Comparison of ENCODE assay signal across 25 cellular contexts in the genomic region with DNA sequence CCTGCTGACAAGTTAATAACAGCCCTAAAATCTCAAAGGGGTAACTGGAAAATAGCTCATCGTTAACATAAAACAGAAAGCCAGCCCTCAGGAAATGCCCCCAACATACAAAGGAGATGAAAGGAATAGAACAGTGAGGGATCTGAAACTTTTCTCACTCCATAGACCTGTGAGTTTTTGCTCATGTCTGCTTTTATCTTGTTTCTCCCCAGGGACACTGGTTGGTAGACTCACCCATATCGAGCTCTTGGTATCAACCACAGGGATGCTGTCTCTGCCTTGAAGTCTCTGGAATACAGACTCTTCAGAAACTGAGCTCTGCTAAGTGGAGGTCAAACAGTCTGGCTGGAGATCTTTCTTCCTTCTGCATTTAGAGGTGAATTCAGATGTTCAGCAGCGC.
DNase-seq lines count a peak whose midpoint lies in the region; ATAC-seq, FAIRE-seq and TF ChIP-seq lines count a peak whose summit lies in the region.
"Had no signal": no experiment of that assay in that cellular context is flagged by ENCODE, and none has a peak within 500 bp of the region (broad histone marks: within the 10 kb centered on the region; RNA-seq: fewer than 3 reads in every experiment).

No MANE protein-coding gene starts in this region.

- H3K4me1 ChIP-seq in BLaER1, result peaks cover 35% of the 10 kb centered on the region
- no peaks in the 10 kb centered on the region for H3K4me1 ChIP-seq in DND-41 (ENCODE audit: insufficient read depth, low read length)
- H3K4me1 ChIP-seq in RWPE2 (ENCODE audit: insufficient read depth, poor library complexity, severe bottlenecking), result peaks cover 7% of the 10 kb centered on the region
- H3K4me1 ChIP-seq in mesendoderm (ENCODE audit: control insufficient read depth, low read depth, low read length), result peaks cover 18% of the 10 kb centered on the region
- H3K4me1 ChIP-seq in small intestine (ENCODE audit: control insufficient read depth in 2 of 2, insufficient read depth in 1 of 2, low read depth in 1 of 2, low read length in 1 of 2), result no peaks in the 10 kb centered on the region
- H3K4me1 ChIP-seq: A549, BE2C, Caco-2 had no signal

- H3K27me3 Mint-ChIP-seq in T-helper 17 cell, result peaks cover 33% of the 10 kb centered on the region

- H4K8ac ChIP-seq in mesendoderm (ENCODE audit: low read depth, low read length), result no peak overlapping the region

- TF ChIP-seq CTCF in DND-41 (IDR thresholded peaks at IDR 0.05; ENCODE audit: borderline replicate concordance, extremely low read depth, low read length, poor library complexity, severe bottlenecking) (no peak), RWPE2 (IDR thresholded peaks at IDR 0.05; ENCODE audit: poor library complexity, severe bottlenecking) (no peak)

- H3K4me1 Mint-ChIP-seq in T-helper 17 cell, result peaks cover 3% of the 10 kb centered on the region
- H3K4me1 Mint-ChIP-seq: CD4-positive, CD25-positive, alpha-beta regulatory T cell had no signal

- no peak for FAIRE-seq in small intestine (lab: Jason Lieb, UNC)
- FAIRE-seq: A549, GM12878, GM19239, H1 had no signal

- H3K4me2 ChIP-seq in BLaER1 (peak overlapping the region; percentile 62), DND-41 (ENCODE audit: insufficient read depth, low read length) (no peak overlapping the region), mesendoderm (ENCODE audit: low read length) (no peak overlapping the region)
- H3K4me2 ChIP-seq: A549 had no signal

- ATAC-seq in DND-41 (ENCODE audit: insufficient read depth, low read depth) (peak; percentile 75), RWPE2 (ENCODE audit: low read depth) (no peak), T-helper 17 cell (no peak)
- ATAC-seq: A549; CD8-positive, alpha-beta T cell; GM12878 had no signal

- peak; percentile 8 for DNase-seq in DND-41
- DNase-seq in RWPE2 (ENCODE audit: low spot score), result no peak
- DNase-seq in mesendoderm, result peak; percentile 66
- DNase-seq in T-helper 17 cell, result no peak
- DNase-seq in small intestine, result no peak
- no peak for DNase-seq in NCI-H1436 treated with DMSO at 0.1 percent for 48 hours (lab: John Stamatoyannopoulos, UW)
- DNase-seq: 8988T; ACHN; AML-193; BE2C; Caco-2; CD4-positive, CD25-positive, alpha-beta regulatory T cell; CD8-positive, alpha-beta T cell; DMS153; EL; GDM1; GM23248; H7; HCEC 1CT had no signal

- H3K9ac ChIP-seq in BLaER1, result no peak overlapping the region
- H3K9ac ChIP-seq in DND-41 (ENCODE audit: low read depth, low read length), result no peak overlapping the region
- H3K9ac ChIP-seq in mesendoderm (ENCODE audit: low read length), result peak overlapping the region; percentile 43
- H3K9ac ChIP-seq: GM23248 had no signal

- no peak overlapping the region for H2BK120ac ChIP-seq in mesendoderm (ENCODE audit: low read depth, low read length)

- no peak overlapping the region for H2AK5ac ChIP-seq in mesendoderm (ENCODE audit: low read length)

- no peaks in the 10 kb centered on the region for H4K20me1 ChIP-seq in BLaER1
- H4K20me1 ChIP-seq in DND-41 (ENCODE audit: insufficient read depth, low read length), result no peaks in the 10 kb centered on the region

- H3K36me3 Mint-ChIP-seq in T-helper 17 cell (ENCODE audit: low read depth), result no peaks in the 10 kb centered on the region
- H3K36me3 Mint-ChIP-seq: CD4-positive, CD25-positive, alpha-beta regulatory T cell; CD8-positive, alpha-beta T cell had no signal

- H3K9me3 ChIP-seq in BLaER1 (peaks cover 14% of the 10 kb centered on the region), DND-41 (ENCODE audit: insufficient read depth, low read length, severe bottlenecking) (no peaks in the 10 kb centered on the region), RWPE2 (ENCODE audit: severe bottlenecking) (no peaks in the 10 kb centered on the region), T-helper 17 cell (ENCODE audit: control insufficient read depth, low read length, poor library complexity, severe bottlenecking) (no peaks in the 10 kb centered on the region), small intestine (ENCODE audit: control insufficient read depth, low read depth) (no peaks in the 10 kb centered on the region)
- H3K9me3 ChIP-seq: BE2C had no signal

- no peak overlapping the region for H2BK15ac ChIP-seq in mesendoderm (replicated peaks; ENCODE audit: low read depth)

- H3K79me1 ChIP-seq in mesendoderm (ENCODE audit: low read length), result no peaks in the 10 kb centered on the region

- H3K27me3 ChIP-seq in BLaER1 (no peaks in the 10 kb centered on the region), DND-41 (ENCODE audit: insufficient read depth, low read length, poor library complexity) (no peaks in the 10 kb centered on the region), RWPE2 (ENCODE audit: insufficient read depth, poor library complexity, severe bottlenecking) (no peaks in the 10 kb centered on the region), mesendoderm (ENCODE audit: insufficient read depth, low read length, poor library complexity) (no peaks in the 10 kb centered on the region), small intestine (ENCODE audit: control insufficient read depth in 2 of 2, insufficient read depth in 2 of 2, low read length in 2 of 2) (no peaks in the 10 kb centered on the region)
- H3K27me3 ChIP-seq: BE2C had no signal

- no peak overlapping the region for H3K27ac Mint-ChIP-seq in T-helper 17 cell
- H3K27ac Mint-ChIP-seq: CD4-positive, CD25-positive, alpha-beta regulatory T cell; CD8-positive, alpha-beta T cell had no signal

- H2AFZ ChIP-seq in DND-41 (ENCODE audit: low read depth, low read length), result no peak overlapping the region
- H2AFZ ChIP-seq: GM23248 had no signal

- H3K23ac ChIP-seq in mesendoderm (ENCODE audit: low read length), result no peak overlapping the region

- WGBS in mesendoderm (ENCODE audit: extremely low coverage, insufficient coverage, low lambda C conversion rate), result no CpG with 5 or more reads among the region's 3 CpGs
- 80 to 92% (median 90%) methylated on average over 3 of the region's 3 CpGs for WGBS in small intestine, 3 donors

- H3K27ac ChIP-seq in BLaER1, result no peak overlapping the region
- H3K27ac ChIP-seq in DND-41 (ENCODE audit: low read length), result no peak overlapping the region
- peak overlapping the region; percentile 87 for H3K27ac ChIP-seq in RWPE2 (ENCODE audit: poor library complexity, severe bottlenecking)
- H3K27ac ChIP-seq in mesendoderm (ENCODE audit: low read depth, low read length), result peak overlapping the region; percentile 51
- no peak overlapping the region for H3K27ac ChIP-seq in small intestine (ENCODE audit: low read depth in 1 of 2, low read length in 1 of 2)
- H3K27ac ChIP-seq: A549, C4-2B, GM23248 had no signal

- no peak overlapping the region for H3K4me3 ChIP-seq in BLaER1
- H3K4me3 ChIP-seq in DND-41 (ENCODE audit: low read depth in 1 of 2, low read length in 2 of 2), result no peak overlapping the region
- H3K4me3 ChIP-seq in RWPE2 (ENCODE audit: severe bottlenecking), result no peak overlapping the region
- no peak overlapping the region for H3K4me3 ChIP-seq in mesendoderm (ENCODE audit: low read length)
- H3K4me3 ChIP-seq in small intestine (ENCODE audit: low read depth in 1 of 2, low read length in 2 of 2), result no peak overlapping the region
- H3K4me3 ChIP-seq: A549, GM12878, GM23248 had no signal

- H3K36me3 ChIP-seq in BLaER1 (no peaks in the 10 kb centered on the region), DND-41 (ENCODE audit: insufficient read depth, low read length) (no peaks in the 10 kb centered on the region), RWPE2 (ENCODE audit: low read depth) (no peaks in the 10 kb centered on the region), mesendoderm (ENCODE audit: control insufficient read depth, insufficient read depth, low read length) (no peaks in the 10 kb centered on the region), small intestine (ENCODE audit: control insufficient read depth in 2 of 2, insufficient read depth in 2 of 2, low read length in 2 of 2) (no peaks in the 10 kb centered on the region)
- H3K36me3 ChIP-seq: BE2C had no signal

- H3K4me3 Mint-ChIP-seq in T-helper 17 cell, result no peak overlapping the region
- H3K4me3 Mint-ChIP-seq: CD4-positive, CD25-positive, alpha-beta regulatory T cell; CD8-positive, alpha-beta T cell had no signal

- H3K18ac ChIP-seq in mesendoderm (ENCODE audit: low read length), result peak overlapping the region; percentile 52

- peak overlapping the region; percentile 11 for H3K4ac ChIP-seq in mesendoderm (ENCODE audit: low read depth, low read length)

- H2BK5ac ChIP-seq in mesendoderm (ENCODE audit: low read length), result peak overlapping the region; percentile 75

- H3K56ac ChIP-seq in mesendoderm (ENCODE audit: low read length), result peak overlapping the region; percentile 66

- H3K79me2 ChIP-seq in DND-41 (ENCODE audit: insufficient read depth, low read length), result no peaks in the 10 kb centered on the region
- no peaks in the 10 kb centered on the region for H3K79me2 ChIP-seq in mesendoderm (ENCODE audit: control insufficient read depth, insufficient read depth, low read length)

- no peak overlapping the region for H4K5ac ChIP-seq in mesendoderm (ENCODE audit: low read length)

Comparison
In these comparisons a context has a peak if more than half of its experiments do, and no peak if none do; other contexts are left out.
1. H3K27ac ChIP-seq: peak in RWPE2 (single experiment) and mesendoderm (single experiment); none in BLaER1 (single experiment), DND-41 (single experiment) and small intestine (0 of 2).
2. DNase-seq: peak in DND-41 (single experiment) and mesendoderm (single experiment); none in RWPE2 (single experiment), T-helper 17 cell (0 of 3), small intestine (single experiment) and NCI-H1436 treated with DMSO at 0.1 percent for 48 hours (single experiment).